21 cellular contexts compared by ENCODE assay signal in the genomic region with DNA sequence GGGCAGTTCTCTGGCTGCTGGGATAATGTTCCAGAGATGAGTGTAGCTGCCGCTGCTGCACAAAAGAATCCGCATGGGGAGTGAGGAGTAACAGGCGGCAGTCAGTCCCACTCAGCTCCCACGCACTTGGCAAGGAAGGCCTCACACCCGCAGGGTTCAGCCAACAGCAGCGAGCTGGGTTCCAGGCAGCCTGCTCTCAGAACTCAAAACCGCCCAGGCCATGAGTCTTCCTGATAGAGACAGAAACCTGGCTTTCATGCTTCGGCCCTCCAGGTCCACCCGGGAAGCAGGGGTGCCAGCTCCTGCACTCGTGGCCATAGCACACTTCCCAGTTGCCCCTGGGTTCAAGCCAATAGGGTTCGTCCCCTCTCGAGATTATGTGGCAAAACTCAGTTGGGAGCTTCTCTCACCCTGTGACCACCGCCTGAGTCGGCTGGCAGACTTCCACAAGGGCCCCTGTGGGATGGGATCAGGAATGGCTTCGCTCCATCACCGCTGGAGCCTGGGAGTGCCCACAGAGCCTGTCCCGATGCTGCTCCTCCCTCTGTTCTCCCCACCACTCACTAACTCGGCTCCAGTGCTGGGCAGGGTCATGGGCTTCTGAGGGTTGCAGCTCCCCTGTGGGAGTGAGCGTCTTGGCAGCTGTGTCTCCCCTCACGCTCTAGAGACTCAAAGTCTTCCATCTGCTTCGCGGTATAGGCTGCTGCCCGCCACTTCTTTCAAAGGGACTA. TPM values are rescaled to one million over a fixed set of nuclear protein-coding genes. Genes with fewer than 3 reads are reported as not detected.
A peak's percentile ranks its signal among the peaks of the same experiment; 100 is the strongest.
DNase-seq lines count a peak whose midpoint lies in the region; ATAC-seq, FAIRE-seq and TF ChIP-seq lines count a peak whose summit lies in the region.
"Had no signal": no experiment of that assay in that cellular context is flagged by ENCODE, and none has a peak within 500 bp of the region (broad histone marks: within the 10 kb centered on the region; RNA-seq: fewer than 3 reads in every experiment).

No MANE protein-coding gene starts in this region.

- H2AK5ac ChIP-seq in H1 (ENCODE audit: low read depth, low read length), result no peak overlapping the region

- peak overlapping the region; percentile 58 for H2AFZ ChIP-seq in ACC112 (ENCODE audit: low read length, unreplicated experiment)
- peak overlapping the region; percentile 27; the same call in 1 of the 2 replicates for H2AFZ ChIP-seq in H1 (ENCODE audit: low read length)
- H2AFZ ChIP-seq: hepatocyte had no signal

- H3K18ac ChIP-seq in H1 (ENCODE audit: extremely low read depth, low read length), result no peak overlapping the region

- no peak for FAIRE-seq in H1 (lab: Jason Lieb, UNC)
- FAIRE-seq: HTR-8/SVneo had no signal

- no peak overlapping the region for H4K91ac ChIP-seq in H1 (replicated peaks; ENCODE audit: insufficient read length, low read length)

- H3K56ac ChIP-seq in H1 (replicated peaks; ENCODE audit: insufficient read length, low read depth, low read length), result no peak overlapping the region

- peaks cover 4% of the 10 kb centered on the region for H3K4me1 ChIP-seq in ACC112 (ENCODE audit: control insufficient read depth, insufficient read depth, low read length, unreplicated experiment)
- no peaks in the 10 kb centered on the region for H3K4me1 ChIP-seq in H1 (replicated peaks in 1 of 4; ENCODE audit: control insufficient read depth in 3 of 4, insufficient read depth in 4 of 4, low read length in 3 of 4)
- no peaks in the 10 kb centered on the region for H3K4me1 ChIP-seq in lower lobe of right lung
- peaks cover 11% of the 10 kb centered on the region for H3K4me1 ChIP-seq in suprapubic skin

- H3K9me3 ChIP-seq in MG63 (peaks cover 7% of the 10 kb centered on the region), H1 (ENCODE audit: insufficient read depth in 2 of 2, low read depth in 1 of 2, low read length in 1 of 2) (no peaks in the 10 kb centered on the region; a peak in 2 of 4 replicates), lower lobe of right lung (no peaks in the 10 kb centered on the region), suprapubic skin (peaks cover 8% of the 10 kb centered on the region)

- H4K20me1 ChIP-seq in H1 (replicated peaks in 1 of 2; ENCODE audit: control insufficient read depth in 1 of 2, insufficient read depth in 2 of 2, low read length in 2 of 2), result no peaks in the 10 kb centered on the region

- no peak overlapping the region for H2BK12ac ChIP-seq in H1 (ENCODE audit: low read depth, low read length)

- H3K4me2 ChIP-seq in H1 (ENCODE audit: insufficient read depth in 1 of 2, low read depth in 2 of 2, low read length in 2 of 2), result no peak overlapping the region
- H3K4me2 ChIP-seq: hepatocyte had no signal

- DNase-seq in MG63 (peak; percentile 63), H1 (ENCODE audit: low read depth in 1 of 2, low spot score in 2 of 2) (peak in 1 of 2 experiments; percentile 27), lower lobe of right lung (no peak), T-helper 9 cell (no peak), suprapubic skin (ENCODE audit: low spot score in 2 of 2) (no peak)
- DNase-seq: activated CD8-positive, alpha-beta memory T cell treated with anti-CD3 and anti-CD28 coated beads, Interleukin-2, amount 50 U/mL, for 48 hours; central memory CD4-positive, alpha-beta T cell; GOT3; naive B cell; NCI-H2029 treated with DMSO at 0.1 percent for 48 hours; stimulated activated CD4-positive, alpha-beta T cell treated with anti-CD3 and anti-CD28 coated beads, Interleukin-4, amount 100 ng/mL, for 24 hours; SW 1271 had no signal

- H3K27ac ChIP-seq in ACC112 (ENCODE audit: low read depth, low read length) (no peak overlapping the region), H1 (ENCODE audit: low read depth, low read length) (no peak overlapping the region), lower lobe of right lung (no peak overlapping the region), suprapubic skin (no peak overlapping the region)
- H3K27ac ChIP-seq: hepatocyte, transverse colon had no signal

- H3K14ac ChIP-seq in H1 (ENCODE audit: insufficient read length), result no peak overlapping the region

- H2BK15ac ChIP-seq in H1 (ENCODE audit: low read length), result no peak overlapping the region

- H3K4me3 ChIP-seq in ACC112 (ENCODE audit: low read depth, low read length) (no peak overlapping the region), MG63 (no peak overlapping the region), H1 (ENCODE audit: extremely low read depth in 1 of 4, insufficient read depth in 2 of 4, low read depth in 3 of 4, low read length in 4 of 4) (no peak overlapping the region), lower lobe of right lung (no peak overlapping the region), suprapubic skin (no peak overlapping the region)
- H3K4me3 ChIP-seq: hepatocyte, transverse colon had no signal

- no peaks in the 10 kb centered on the region; the same call in 1 of the 2 replicates for H3K23me2 ChIP-seq in H1 (ENCODE audit: low read depth, low read length)

- no peak overlapping the region for H4K5ac ChIP-seq in H1 (ENCODE audit: insufficient read length, low read depth, low read length)

- no peaks in the 10 kb centered on the region for H3K79me2 ChIP-seq in ACC112 (ENCODE audit: control insufficient read depth, insufficient read depth, low read length, unreplicated experiment)
- no peaks in the 10 kb centered on the region for H3K79me2 ChIP-seq in H1 (ENCODE audit: control insufficient read depth in 1 of 2, insufficient read depth in 2 of 2, low read length in 2 of 2)
- H3K79me2 ChIP-seq: hepatocyte had no signal

- TF ChIP-seq EP300 in H1 (IDR thresholded peaks at IDR 0.05; ENCODE audit: borderline replicate concordance in 1 of 2, low read depth in 2 of 2, low read length in 2 of 2), result no peak
- TF ChIP-seq EP300 in suprapubic skin (IDR thresholded peaks at IDR 0.05), result no peak

- TF ChIP-seq CTCF in H1 (IDR thresholded peaks at IDR 0.05; ENCODE audit: control extremely low read depth in 1 of 3, insufficient read depth in 1 of 3, low read depth in 1 of 3, low read length in 3 of 3) (no peak), lower lobe of right lung (IDR thresholded peaks at IDR 0.05) (no peak), suprapubic skin (IDR thresholded peaks at IDR 0.05) (no peak)

- H3K9ac ChIP-seq in H1 (replicated peaks in 1 of 4; ENCODE audit: extremely low read depth in 1 of 4, low read depth in 3 of 4, low read length in 3 of 4), result no peak overlapping the region

- H3K27me3 ChIP-seq in ACC112 (ENCODE audit: insufficient read depth, low read length) (peaks cover 36% of the 10 kb centered on the region), MG63 (no peaks in the 10 kb centered on the region; the same call in 1 of the 2 replicates), H1 (replicated peaks in 1 of 4; ENCODE audit: control insufficient read depth in 3 of 4, extremely low read depth in 1 of 4, insufficient read depth in 3 of 4, low read length in 3 of 4) (no peaks in the 10 kb centered on the region; a peak in 1 of 7 replicates), lower lobe of right lung (ENCODE audit: low read depth) (no peaks in the 10 kb centered on the region), suprapubic skin (peaks cover 4% of the 10 kb centered on the region)
- H3K27me3 ChIP-seq: hepatocyte, transverse colon had no signal

- H2BK20ac ChIP-seq in H1 (ENCODE audit: low read length), result no peak overlapping the region

- no peak overlapping the region for H3K4ac ChIP-seq in H1 (replicated peaks; ENCODE audit: insufficient read length, low read depth, low read length)

- H2BK120ac ChIP-seq in H1 (replicated peaks; ENCODE audit: low read depth, low read length), result no peak overlapping the region

- WGBS in H1 (ENCODE audit: extremely low coverage in 1 of 2, insufficient coverage in 1 of 2, insufficient read length in 1 of 2, insufficient replicate concordance in 2 of 2, low coverage in 1 of 2, low lambda C conversion rate in 2 of 2, missing lambda C conversion rate in 1 of 2), 2 experiments, result 88% methylated on average over 20 of the region's 23 CpGs; no CpG with 5 or more reads in 1 of the 2 experiments
- WGBS in suprapubic skin, result 55% methylated on average over 20 of the region's 23 CpGs

- CTCF ChIA-PET in H1 (lab: Charles Lee; ENCODE audit: partially characterized antibody), result interaction anchor here (0.8 to 1.4 kb wide), 4 partner anchors 45 to 163 kb away, joined by 3 to 5 read pairs (median 3); no protein-coding TSS in a partner anchor

- intact Hi-C loops in lower lobe of right lung (cut with DNase I), result no loop called here

- TF ChIP-seq RAD21 in H1 (IDR thresholded peaks at IDR 0.05 in 1 of 2, conservative IDR thresholded peaks at IDR 0.05 in 1 of 2; ENCODE audit: low read depth in 2 of 2, low read length in 2 of 2), result no peak

- no peak overlapping the region for H3K23ac ChIP-seq in H1 (ENCODE audit: insufficient read length)

- ATAC-seq in lower lobe of right lung (peak; percentile 41 to 60), GM18505 (IDR thresholded peaks at IDR 0.05; ENCODE audit: unreplicated experiment) (no peak), GM19455 (IDR thresholded peaks at IDR 0.05; ENCODE audit: unreplicated experiment) (no peak)
- ATAC-seq: activated naive CD4-positive, alpha-beta T cell treated with anti-CD3 and anti-CD28 coated beads, Interleukin-2, amount 50 U/mL, for 72 hours; WTC11 had no signal

- H3K79me1 ChIP-seq in H1 (ENCODE audit: low read depth, low read length), result no peaks in the 10 kb centered on the region

- TF ChIP-seq POLR2A in H1 (IDR thresholded peaks at IDR 0.05; ENCODE audit: control extremely low read depth in 1 of 2, low read depth in 2 of 2, low read length in 2 of 2), result no peak
- TF ChIP-seq POLR2A in GM18505 (IDR thresholded peaks at IDR 0.05; ENCODE audit: borderline replicate concordance, extremely low read depth, insufficient read depth, insufficient read length), result no peak
- no peak for TF ChIP-seq POLR2A in suprapubic skin (IDR thresholded peaks at IDR 0.05)

- H3K36me3 ChIP-seq in ACC112 (ENCODE audit: insufficient read depth, low read length), result no peaks in the 10 kb centered on the region
- H3K36me3 ChIP-seq in MG63, result no peaks in the 10 kb centered on the region
- H3K36me3 ChIP-seq in H1 (ENCODE audit: control insufficient read depth in 2 of 4, insufficient read depth in 4 of 4, low read length in 3 of 4), result no peaks in the 10 kb centered on the region
- H3K36me3 ChIP-seq in lower lobe of right lung, result no peaks in the 10 kb centered on the region
- no peaks in the 10 kb centered on the region for H3K36me3 ChIP-seq in suprapubic skin
- H3K36me3 ChIP-seq: transverse colon had no signal

- H2BK5ac ChIP-seq in H1 (ENCODE audit: low read depth, low read length), result no peak overlapping the region

- POLR2A ChIA-PET in H1 (lab: Charles Lee; ENCODE audit: partially characterized antibody), result no interaction called here

- no peak overlapping the region for H4K8ac ChIP-seq in H1 (ENCODE audit: extremely low read depth, insufficient read depth, low read length)

RNA-seq across cellular contexts. Expression of gene CLRN3, which starts 20.6 kb away (rescaled TPM):
- total RNA-seq in MG63 (2014; rRNA removed; shearing (Covaris generic); ENCODE audit: low replicate concordance), result not detected in 2 replicates
- not detected in 2 replicates for total RNA-seq in H1 (2021; fragmentation: NEBNext Ultra II Directional; extraction: Animal tissue kit (Norgen Biotek cat#: 25700))
- not detected in 2 replicates for polyA plus RNA-seq in H1 (2011; rRNA removed)
- not detected for polyA plus RNA-seq in H1 (2011; cell fraction: cytosol; rRNA removed)
- polyA plus RNA-seq in H1 (2011; cell fraction: nucleus; rRNA removed), result not detected
- not detected in 4 replicates for polyA plus RNA-seq in H1 (2012, experiment 1 of 2)
- not detected for polyA plus RNA-seq in H1 (2012, experiment 2 of 2)
- polyA plus RNA-seq in H1 (2013, experiment 1 of 2), result not detected
- polyA plus RNA-seq in H1 (2013, experiment 2 of 2), result not detected
- 0.16 TPM in 1 of 2 replicates, not detected in the other for polyA minus RNA-seq in H1 (2011; rRNA and poly(A)+ RNA removed)
- not detected for polyA minus RNA-seq in H1 (2011; cell fraction: cytosol; rRNA and poly(A)+ RNA removed)
- not detected for polyA minus RNA-seq in H1 (2011; cell fraction: nucleus; rRNA and poly(A)+ RNA removed)
- total RNA-seq in lower lobe of right lung (not detected), suprapubic skin (not detected)
- total RNA-seq: activated naive CD4-positive, alpha-beta T cell treated with anti-CD3 and anti-CD28 coated beads, Interleukin-2, amount 50 U/mL, for 72 hours; epithelial cell of proximal tubule; WTC11 had no signal

RNA-seq across cellular contexts. Expression of gene PTPRE, which starts 34.7 kb away (rescaled TPM):
- total RNA-seq in MG63 (2014; rRNA removed; shearing (Covaris generic); ENCODE audit: low replicate concordance), result 0.86 and 1.3 TPM in 2 replicates
- 0.54 and 0.69 TPM in 2 replicates for total RNA-seq in H1 (2021; fragmentation: NEBNext Ultra II Directional; extraction: Animal tissue kit (Norgen Biotek cat#: 25700))
- polyA plus RNA-seq in H1 (2011; rRNA removed), result 0.33 and 0.52 TPM in 2 replicates
- 0.30 TPM for polyA plus RNA-seq in H1 (2011; cell fraction: cytosol; rRNA removed)
- polyA plus RNA-seq in H1 (2011; cell fraction: nucleus; rRNA removed), result 1.8 TPM
- 0.55 to 1.9 TPM (median 0.93 TPM) in 4 replicates for polyA plus RNA-seq in H1 (2012, experiment 1 of 2)
- 0.08 TPM for polyA plus RNA-seq in H1 (2012, experiment 2 of 2)
- polyA plus RNA-seq in H1 (2013, experiment 1 of 2), result 1.5 TPM
- 0.72 TPM for polyA plus RNA-seq in H1 (2013, experiment 2 of 2)
- polyA minus RNA-seq in H1 (2011; rRNA and poly(A)+ RNA removed), result 0.56 and 2.1 TPM in 2 replicates
- polyA minus RNA-seq in H1 (2011; cell fraction: cytosol; rRNA and poly(A)+ RNA removed), result 3.0 TPM
- polyA minus RNA-seq in H1 (2011; cell fraction: nucleus; rRNA and poly(A)+ RNA removed), result 1.7 TPM
- 60.5 TPM for total RNA-seq in lower lobe of right lung
- 10 to 100 TPM; 10.2 to 46.8 (median 28.8) TPM for total RNA-seq in suprapubic skin

Comparison
In these comparisons a context has a peak if more than half of its experiments do, and no peak if none do; other contexts are left out.
1. ATAC-seq: peak in lower lobe of right lung (2 of 2); none in GM18505 (single experiment) and GM19455 (single experiment).